ENCODE assay signal across 14 cellular contexts in the genomic region with DNA sequence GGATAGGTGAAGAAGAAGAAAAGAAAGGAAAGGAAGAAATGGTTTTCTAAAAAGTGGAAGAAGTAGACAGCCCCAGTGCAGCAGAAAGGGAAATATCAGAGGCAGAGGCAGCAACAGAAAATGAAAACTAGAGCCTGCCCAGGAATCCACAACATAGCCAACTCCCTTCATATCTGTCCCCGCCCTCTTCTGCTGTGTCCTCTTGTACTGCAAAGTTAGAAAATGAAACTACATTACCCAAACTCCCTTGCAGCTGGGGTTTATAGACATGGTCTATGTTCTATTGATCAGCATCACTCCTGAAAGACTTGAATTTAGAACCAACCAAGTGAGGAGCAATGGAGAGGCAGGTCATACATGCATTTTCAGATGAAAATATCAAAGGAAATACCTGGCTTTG.
DNase-seq lines count a peak whose midpoint lies in the region; ATAC-seq, FAIRE-seq and TF ChIP-seq lines count a peak whose summit lies in the region.
"Had no signal": no experiment of that assay in that cellular context is flagged by ENCODE, and none has a peak within 500 bp of the region (broad histone marks: within the 10 kb centered on the region; RNA-seq: fewer than 3 reads in every experiment).

No MANE protein-coding gene starts in this region.

- H3K4me1 ChIP-seq in GM12878 (ENCODE audit: control insufficient read depth, insufficient read depth, low read length) (no peaks in the 10 kb centered on the region), sigmoid colon (no peaks in the 10 kb centered on the region)

- TF ChIP-seq CTCF in GM13976 (IDR thresholded peaks at IDR 0.05; ENCODE audit: borderline replicate concordance, control extremely low read depth, extremely low read depth, insufficient read depth, missing control alignments) (no peak), GM12878 (IDR thresholded peaks at IDR 0.05 in 2 of 3, conservative IDR thresholded peaks at IDR 0.05 in 1 of 3; ENCODE audit: control insufficient read depth in 2 of 3, extremely low read depth in 1 of 3, insufficient read depth in 1 of 3, low read depth in 3 of 3, low read length in 3 of 3) (no peak), lower leg skin (IDR thresholded peaks at IDR 0.05) (no peak), sigmoid colon (IDR thresholded peaks at IDR 0.05) (no peak)

- no peaks in the 10 kb centered on the region for H3K27me3 ChIP-seq in GM12878 (replicated peaks in 1 of 2; ENCODE audit: control insufficient read depth in 2 of 2, insufficient read depth in 2 of 2, low read length in 1 of 2)
- H3K27me3 ChIP-seq in sigmoid colon: no peaks in the 10 kb centered on the region

- H3K27ac ChIP-seq in GM12878 (ENCODE audit: control insufficient read depth, insufficient read depth) (no peak overlapping the region), sigmoid colon (no peak overlapping the region)
- H3K27ac ChIP-seq: RWPE1, skin epidermis had no signal

- FAIRE-seq in GM12878 (lab: Jason Lieb, UNC): peak; percentile 38
- FAIRE-seq: TTC549 had no signal

- H3K36me3 ChIP-seq in GM12878 (ENCODE audit: control insufficient read depth in 2 of 2, insufficient read depth in 2 of 2, low read length in 1 of 2) (no peaks in the 10 kb centered on the region), sigmoid colon (no peaks in the 10 kb centered on the region)

- TF ChIP-seq POLR2A in GM12878 (IDR thresholded peaks at IDR 0.05; ENCODE audit: low read depth, low read length) (no peak), lower leg skin (IDR thresholded peaks at IDR 0.05) (no peak), sigmoid colon (IDR thresholded peaks at IDR 0.05) (no peak)

- WGBS in GM12878 (ENCODE audit: insufficient coverage, insufficient replicate concordance, low lambda C conversion rate, missing lambda C conversion rate): 0% methylated on average over 1 of the region's 1 CpG
- 13 to 19% methylated on average over 1 of the region's 1 CpG for WGBS in lower leg skin, 2 donors
- WGBS in sigmoid colon, 2 donors: 2 to 39% methylated on average over 1 of the region's 1 CpG

- H3K9ac ChIP-seq in GM12878 (ENCODE audit: control insufficient read depth, insufficient read depth, low read length): no peak overlapping the region

- RAD21 ChIA-PET in GM12878 (lab: Charles Lee; ENCODE audit: unreplicated experiment): no interaction called here

- H2AFZ ChIP-seq in GM12878 (ENCODE audit: control insufficient read depth, low read depth, low read length): peak overlapping the region; percentile 34

- in situ Hi-C loops in GM13976 (cut with MboI; ENCODE audit: low sequenced_read_pairs, unreplicated experiment): no loop called here
- in situ Hi-C loops in GM12878 (cut with MboI): no loop called here

- H3K79me2 ChIP-seq in GM12878 (ENCODE audit: control insufficient read depth, insufficient read depth, low read length): no peaks in the 10 kb centered on the region

- SMC1A ChIA-PET in GM12878 (lab: Charles Lee; ENCODE audit: uncharacterized antibody, unreplicated experiment): interaction anchor here (0.6 kb wide), 1 partner anchor 235 kb away, joined by 3 read pairs; no protein-coding TSS in a partner anchor

- no TSS peak for BruUV-seq in GM12878 (replicated peaks; lab: Mats Ljungman, UMichigan)

- DNase-seq in GM13976 (ENCODE audit: low spot score) (peak; percentile 41), GM12878 (ENCODE audit: low read depth, low spot score) (no peak), myocyte (ENCODE audit: low read depth) (peak; percentile 2), CD1c-positive myeloid dendritic cell (ENCODE audit: extremely low spot score) (no peak), lower leg skin (ENCODE audit: low spot score in 2 of 2) (no peak), sigmoid colon (no peak)
- DNase-seq: aorta; CD4-positive, alpha-beta T cell; NCI-H2171 had no signal

- POLR2A ChIA-PET in GM12878 (lab: Charles Lee): no interaction called here

- no peak for TF ChIP-seq EP300 in GM12878 (IDR thresholded peaks at IDR 0.05; ENCODE audit: borderline replicate concordance in 1 of 2, control insufficient read depth in 1 of 2, low read depth in 2 of 2, low read length in 2 of 2)
- no peak for TF ChIP-seq EP300 in sigmoid colon (IDR thresholded peaks at IDR 0.05)

- no peak overlapping the region for H3K4me3 ChIP-seq in GM12878
- no peak overlapping the region for H3K4me3 ChIP-seq in lower leg skin (ENCODE audit: low read depth, poor library complexity, severe bottlenecking)
- no peak overlapping the region for H3K4me3 ChIP-seq in sigmoid colon
- H3K4me3 ChIP-seq: skin epidermis had no signal

- intact Hi-C loops in GM12878 (cut with micrococcal nuclease; ENCODE audit: unreplicated experiment): no loop called here
- intact Hi-C loops in lower leg skin (cut with DNase I; ENCODE audit: low total_unique reads): no loop called here
- intact Hi-C loops in sigmoid colon (cut with DNase I): no loop called here

- H4K20me1 ChIP-seq in GM12878 (ENCODE audit: control insufficient read depth, insufficient read depth): no peaks in the 10 kb centered on the region

- H3K4me2 ChIP-seq in GM12878 (ENCODE audit: control insufficient read depth, insufficient read depth): no peak overlapping the region

- no peak for TF ChIP-seq RAD21 in GM12878 (IDR thresholded peaks at IDR 0.05; ENCODE audit: insufficient read depth, low read depth, low read length)

- H3K9me3 ChIP-seq in GM12878 (replicated peaks; ENCODE audit: control insufficient read depth, insufficient read depth, low read length) (no peaks in the 10 kb centered on the region), sigmoid colon (no peaks in the 10 kb centered on the region)

- ATAC-seq in HG02973 (IDR thresholded peaks at IDR 0.05; ENCODE audit: unreplicated experiment) (peak; percentile 51), GM12878 (peak; percentile 84), GM21515 (IDR thresholded peaks at IDR 0.05; ENCODE audit: unreplicated experiment) (no peak)

- CTCF ChIA-PET in GM12878 (lab: Yijun Ruan, JAX): interaction anchor here (0.8 to 2.6 kb wide), 2 partner anchors 11 to 12 kb away, joined by 3 to 9 read pairs; no protein-coding TSS in a partner anchor

TF ChIP-seq in GM12878, 131 proteins besides CTCF, POLR2A, EP300 and RAD21:
- TF ChIP-seq GATAD2B (conservative IDR thresholded peaks at IDR 0.05; ENCODE audit: low read depth) (no peak), SIX5 (IDR thresholded peaks at IDR 0.05; ENCODE audit: low read depth, low read length, severe bottlenecking) (peak; percentile 51), SPI1 (IDR thresholded peaks at IDR 0.05; ENCODE audit: borderline replicate concordance, insufficient read depth, low read depth, low read length) (no peak)
- TF ChIP-seq, protein P1, sequence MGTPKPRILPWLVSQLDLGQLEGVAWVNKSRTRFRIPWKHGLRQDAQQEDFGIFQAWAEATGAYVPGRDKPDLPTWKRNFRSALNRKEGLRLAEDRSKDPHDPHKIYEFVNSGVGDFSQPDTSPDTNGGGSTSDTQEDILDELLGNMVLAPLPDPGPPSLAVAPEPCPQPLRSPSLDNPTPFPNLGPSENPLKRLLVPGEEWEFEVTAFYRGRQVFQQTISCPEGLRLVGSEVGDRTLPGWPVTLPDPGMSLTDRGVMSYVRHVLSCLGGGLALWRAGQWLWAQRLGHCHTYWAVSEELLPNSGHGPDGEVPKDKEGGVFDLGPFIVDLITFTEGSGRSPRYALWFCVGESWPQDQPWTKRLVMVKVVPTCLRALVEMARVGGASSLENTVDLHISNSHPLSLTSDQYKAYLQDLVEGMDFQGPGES (IDR thresholded peaks at IDR 0.05): no peak

Comparison
In these comparisons a context has a peak if more than half of its experiments do, and no peak if none do; other contexts are left out.
1. DNase-seq: peak in GM13976 (single experiment) and myocyte (single experiment); none in GM12878 (single experiment), CD1c-positive myeloid dendritic cell (single experiment), lower leg skin (0 of 2) and sigmoid colon (single experiment).